Comparison of ENCODE assay signal across 8 cellular contexts in the genomic region with DNA sequence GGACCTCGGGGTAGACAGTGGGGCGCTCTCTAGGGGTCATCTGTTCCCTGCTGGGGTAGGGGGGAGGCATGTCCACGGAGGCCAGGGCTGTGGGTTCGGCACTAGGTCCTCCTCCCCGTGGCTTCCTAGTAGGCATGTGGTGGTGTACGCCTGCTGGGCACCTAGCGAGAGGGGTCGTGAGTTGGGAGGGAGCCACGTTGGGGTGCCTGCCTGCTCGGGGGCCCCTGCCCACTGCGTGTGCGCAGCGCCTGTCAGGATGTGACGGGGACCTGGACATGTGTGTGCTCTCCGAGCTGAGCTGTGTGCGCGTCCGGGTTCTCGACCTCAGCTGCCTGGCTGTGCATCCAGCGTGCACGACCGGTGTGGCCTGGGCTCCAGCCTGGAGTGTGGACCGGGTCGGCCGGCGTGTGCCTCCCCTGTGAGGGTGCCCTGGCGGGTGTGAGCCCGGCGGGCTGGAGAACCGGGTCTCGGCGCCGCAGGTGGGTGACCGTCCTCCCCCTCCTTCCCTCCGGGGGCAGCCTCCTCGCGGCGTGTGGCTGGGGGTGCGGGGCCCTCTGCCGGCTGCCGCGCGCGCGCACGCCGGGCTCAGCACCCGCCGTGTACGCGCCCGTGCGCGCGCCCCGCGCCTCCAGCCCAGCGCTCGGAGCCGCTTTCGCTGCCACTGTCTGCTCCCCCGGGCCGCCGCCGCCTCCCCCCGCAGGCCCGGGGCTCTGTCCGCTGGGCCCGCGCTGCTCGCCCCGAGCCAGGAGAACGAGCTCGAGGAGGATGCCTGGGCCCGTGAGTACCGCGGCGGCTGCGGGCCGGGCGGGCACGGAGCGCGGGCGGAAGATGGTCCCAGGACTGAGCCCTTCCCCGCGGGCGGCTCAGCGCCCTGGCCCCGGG. TPM values are rescaled to one million over a fixed set of nuclear protein-coding genes. Genes with fewer than 3 reads are reported as not detected.
DNase-seq lines count a peak whose midpoint lies in the region; ATAC-seq and TF ChIP-seq lines count a peak whose summit lies in the region.

A gene with protein sequence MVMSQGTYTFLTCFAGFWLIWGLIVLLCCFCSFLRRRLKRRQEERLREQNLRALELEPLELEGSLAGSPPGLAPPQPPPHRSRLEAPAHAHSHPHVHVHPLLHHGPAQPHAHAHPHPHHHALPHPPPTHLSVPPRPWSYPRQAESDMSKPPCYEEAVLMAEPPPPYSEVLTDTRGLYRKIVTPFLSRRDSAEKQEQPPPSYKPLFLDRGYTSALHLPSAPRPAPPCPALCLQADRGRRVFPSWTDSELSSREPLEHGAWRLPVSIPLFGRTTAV (plus strand): TSS at position 631 of the 882 bp plus-strand sequence. CDS start 8,254 bp downstream, outside the sequence.

- WGBS in endodermal cell (ENCODE audit: insufficient coverage in 1 of 2, insufficient read length in 1 of 2), 2 experiments, result 5 to 16% methylated on average over 14 to 90 of the region's 90 CpGs
- 5% methylated on average over 61 to 69 of the region's 90 CpGs for WGBS in mesodermal cell (ENCODE audit: insufficient coverage in 2 of 2), 2 experiments

- H3K4me3 Mint-ChIP-seq in endodermal cell, result peak within 1 kb of the TSS; percentile 47

- peak within 1 kb of the TSS; percentile 57 for H3K9ac ChIP-seq in endodermal cell (ENCODE audit: extremely low read depth, low read length, poor library complexity, severe bottlenecking)

- H3K36me3 ChIP-seq in endodermal cell (ENCODE audit: control insufficient read depth, insufficient read depth, low read length), result no peaks in the 10 kb centered on the region
- H3K36me3 ChIP-seq in mesodermal cell (ENCODE audit: control insufficient read depth, insufficient read depth, low read length), result peaks cover 7% of the 10 kb centered on the region

- peaks cover 13% of the 10 kb centered on the region for H3K27me3 ChIP-seq in endodermal cell (ENCODE audit: control insufficient read depth, insufficient read depth, low read length, poor library complexity, severe bottlenecking)

- H3K27ac Mint-ChIP-seq in endodermal cell, result no peak within 1 kb of the TSS

- peak; percentile 59 for TF ChIP-seq POLR2A in GM18526 (IDR thresholded peaks at IDR 0.05; ENCODE audit: extremely low read depth, insufficient read length)

- no peaks in the 10 kb centered on the region for H3K9me3 Mint-ChIP-seq in endodermal cell

- DNase-seq in AG10803 (ENCODE audit: low read depth) (peak; percentile 66), NCI-H748 (lab: John Stamatoyannopoulos, UW; ENCODE audit: unreplicated experiment) (peak; percentile 85), endodermal cell (peak; percentile 81)
- peak; percentile 26 to 77 for DNase-seq in stimulated activated CD8-positive, alpha-beta memory T cell treated with anti-CD3 and anti-CD28 coated beads, Interleukin-7, amount 100 ng/mL, for 4 hours (ENCODE audit: low read depth in 2 of 2)

- H3K4me3 ChIP-seq in AG10803 (ENCODE audit: low read length), result peak within 1 kb of the TSS; percentile 70
- peak within 1 kb of the TSS; percentile 80 for H3K4me3 ChIP-seq in endodermal cell (ENCODE audit: low read length)
- H3K4me3 ChIP-seq in mesodermal cell (ENCODE audit: extremely low read depth, insufficient read depth, low read length, poor library complexity, severe bottlenecking), result peak within 1 kb of the TSS; percentile 58

- H3K36me3 Mint-ChIP-seq in endodermal cell (ENCODE audit: low read depth), result peaks cover 3% of the 10 kb centered on the region

- H3K9me3 ChIP-seq in endodermal cell (ENCODE audit: control insufficient read depth, low read length) (no peaks in the 10 kb centered on the region), mesodermal cell (ENCODE audit: control insufficient read depth, low read length) (no peaks in the 10 kb centered on the region)

- peaks cover 56% of the 10 kb centered on the region for H3K27me3 Mint-ChIP-seq in endodermal cell (ENCODE audit: insufficient read depth)

- H3K27ac ChIP-seq in endodermal cell (ENCODE audit: low read depth, low read length), result peak within 1 kb of the TSS; percentile 91
- peak within 1 kb of the TSS; percentile 83 for H3K27ac ChIP-seq in mesodermal cell (ENCODE audit: low read depth, low read length, severe bottlenecking)

- ATAC-seq in HG03095 (IDR thresholded peaks at IDR 0.05; ENCODE audit: unreplicated experiment), result peak; percentile 46

- CTCF ChIA-PET in activated CD8-positive, alpha-beta memory T cell treated with anti-CD3 and anti-CD28 coated beads for 36 hours (lab: Charles Lee), result interaction anchor here (0.7 to 22.6 kb wide), 10 partner anchors 8 to 137 kb away, joined by 3 to 312 read pairs (median 6); a partner anchor contains a TSS

- POLR2A ChIA-PET in activated CD8-positive, alpha-beta memory T cell treated with anti-CD3 and anti-CD28 coated beads for 36 hours (lab: Charles Lee), result interaction anchor here (0.7 to 13.1 kb wide), 10 partner anchors 8 to 473 kb away, joined by 3 to 226 read pairs (median 10); a partner anchor contains a TSS

- peaks cover 8% of the 10 kb centered on the region for H3K4me1 Mint-ChIP-seq in endodermal cell

- peaks cover 3% of the 10 kb centered on the region for H3K4me1 ChIP-seq in endodermal cell (ENCODE audit: control insufficient read depth, insufficient read depth, low read length)
- H3K4me1 ChIP-seq in mesodermal cell (ENCODE audit: control insufficient read depth, insufficient read depth, low read length, poor library complexity, severe bottlenecking), result peaks cover 12% of the 10 kb centered on the region

- TF ChIP-seq CTCF in AG10803 (conservative IDR thresholded peaks at IDR 0.05; ENCODE audit: low read length) (no peak; the same call in 1 of the 2 replicates), endodermal cell (conservative IDR thresholded peaks at IDR 0.05) (peak; percentile 25)

RNA-seq across cellular contexts. Expression of the gene that starts here (rescaled TPM):
- total RNA-seq in activated CD8-positive, alpha-beta memory T cell treated with anti-CD3 and anti-CD28 coated beads for 36 hours, result 10 to 100 TPM; 18.7 to 20.1 TPM
- 1 to 10 TPM; 4.7 to 8.0 TPM for total RNA-seq in endodermal cell
- polyA plus RNA-seq in endodermal cell (2013, experiment 1 of 2), result 8.2 TPM
- 8.7 TPM for polyA plus RNA-seq in endodermal cell (2013, experiment 2 of 2)
- polyA plus RNA-seq in mesodermal cell (2013, experiment 1 of 2), result 8.4 TPM
- polyA plus RNA-seq in mesodermal cell (2013, experiment 2 of 2), result 5.4 TPM

Comparison
In these comparisons a context has a peak if more than half of its experiments do, and no peak if none do; other contexts are left out.
1. Peak in every context shown above with its lines: DNase-seq, ATAC-seq, H3K4me3 ChIP-seq and H3K27ac ChIP-seq.